Comparison of ENCODE assay signal across 8 cellular contexts in the genomic region with DNA sequence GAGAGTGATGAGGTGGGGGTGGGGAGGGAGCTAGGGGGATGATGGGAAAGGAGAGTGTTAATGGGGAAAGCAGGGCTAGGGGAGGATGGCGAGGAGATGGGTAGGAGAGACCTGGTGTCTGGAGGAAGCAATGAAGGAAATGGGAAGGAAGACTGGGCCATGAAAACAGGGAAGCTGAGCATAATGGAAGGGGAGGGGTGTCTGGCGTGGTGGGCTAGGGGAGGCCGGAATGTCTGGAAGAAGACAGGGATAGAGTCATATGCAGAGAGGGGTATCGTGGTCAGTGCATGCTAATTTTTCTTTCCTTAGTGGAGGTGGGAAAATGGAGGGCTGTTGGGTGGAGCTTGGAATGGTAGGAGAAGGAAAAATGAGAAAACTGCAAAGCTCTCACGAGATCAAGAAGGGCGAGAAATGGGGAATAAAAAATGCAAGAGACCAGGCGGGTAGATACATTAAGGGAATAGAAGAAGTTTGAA. TPM values are rescaled to one million over a fixed set of nuclear protein-coding genes. Genes with fewer than 3 reads are reported as not detected.
DNase-seq lines count a peak whose midpoint lies in the region; ATAC-seq and TF ChIP-seq lines count a peak whose summit lies in the region.

No MANE protein-coding gene starts in this region.

- no peaks in the 10 kb centered on the region for H3K9me3 ChIP-seq in cardiac muscle cell (ENCODE audit: low read depth)

- no peak for TF ChIP-seq CTCF in cardiac muscle cell (IDR thresholded peaks at IDR 0.05; ENCODE audit: low read depth, low read length)
- TF ChIP-seq CTCF in activated CD8-positive, alpha-beta T cell treated with anti-CD3 and anti-CD28 coated beads for 36 hours (IDR thresholded peaks at IDR 0.05), result no peak

- H3K9me3 Mint-ChIP-seq in activated CD8-positive, alpha-beta T cell treated with anti-CD3 and anti-CD28 coated beads for 36 hours, result no peaks in the 10 kb centered on the region
- H3K9me3 Mint-ChIP-seq in stimulated activated effector memory CD8-positive, alpha-beta T cell treated with anti-CD3 and anti-CD28 coated beads, Interleukin-12 subunit alpha, Interleukin-12 subunit beta, amount 100 ng/mL, for 72 hours, result no peaks in the 10 kb centered on the region

- H3K27me3 Mint-ChIP-seq in activated CD8-positive, alpha-beta T cell treated with anti-CD3 and anti-CD28 coated beads for 36 hours, result no peaks in the 10 kb centered on the region

- peaks cover 24% of the 10 kb centered on the region for H3K36me3 ChIP-seq in cardiac muscle cell

- POLR2A ChIA-PET in activated CD8-positive, alpha-beta T cell treated with anti-CD3 and anti-CD28 coated beads for 36 hours (lab: Charles Lee), result interaction anchor here (0.6 to 5.7 kb wide), 10 partner anchors 9 to 156 kb away, joined by 3 to 26 read pairs (median 4); a partner anchor contains a TSS

- H3K4me1 ChIP-seq in cardiac muscle cell (ENCODE audit: low read depth), result peaks cover 33% of the 10 kb centered on the region

- intact Hi-C loops in cardiac septum (cut with DNase I), result loop anchor here (2.0 to 5.0 kb wide), 2 partner anchors 38 to 112 kb away; a partner anchor contains a TSS
- intact Hi-C loops in activated CD8-positive, alpha-beta T cell treated with anti-CD3 and anti-CD28 coated beads for 36 hours (cut with micrococcal nuclease), result loop anchor here (5.0 kb wide), 2 partner anchors 37 to 43 kb away; a partner anchor contains a TSS

- H3K4me1 Mint-ChIP-seq in activated CD8-positive, alpha-beta T cell treated with anti-CD3 and anti-CD28 coated beads for 36 hours (ENCODE audit: low read depth), result peaks cover 50% of the 10 kb centered on the region
- H3K4me1 Mint-ChIP-seq in stimulated activated effector memory CD8-positive, alpha-beta T cell treated with anti-CD3 and anti-CD28 coated beads, Interleukin-12 subunit alpha, Interleukin-12 subunit beta, amount 100 ng/mL, for 72 hours, result peaks cover 62% of the 10 kb centered on the region

- DNase-seq in cardiac muscle cell (ENCODE audit: low read depth in 1 of 2, low spot score in 1 of 2) (peak; percentile 21 to 40), cardiac septum (ENCODE audit: low spot score) (no peak), cerebellar nuclear complex (lab: John Stamatoyannopoulos, UW) (no peak)
- DNase-seq in activated CD8-positive, alpha-beta T cell treated with anti-CD3 and anti-CD28 coated beads for 36 hours, result no peak
- DNase-seq in stimulated activated effector memory CD8-positive, alpha-beta T cell treated with anti-CD3 and anti-CD28 coated beads, Interleukin-12 subunit alpha, Interleukin-12 subunit beta, amount 100 ng/mL, for 72 hours (ENCODE audit: low spot score in 2 of 2), result no peak
- DNase-seq in stimulated activated CD4-positive, alpha-beta T cell treated with anti-CD3 and anti-CD28 coated beads, Interleukin-15, amount 100 ng/mL, for 24 hours, result no peak

- peaks cover 46% of the 10 kb centered on the region for H3K36me3 Mint-ChIP-seq in activated CD8-positive, alpha-beta T cell treated with anti-CD3 and anti-CD28 coated beads for 36 hours (ENCODE audit: low read depth)
- H3K36me3 Mint-ChIP-seq in stimulated activated effector memory CD8-positive, alpha-beta T cell treated with anti-CD3 and anti-CD28 coated beads, Interleukin-12 subunit alpha, Interleukin-12 subunit beta, amount 100 ng/mL, for 72 hours, result peaks cover 84% of the 10 kb centered on the region

- H3K4me3 Mint-ChIP-seq in activated CD8-positive, alpha-beta T cell treated with anti-CD3 and anti-CD28 coated beads for 36 hours, result peak overlapping the region; percentile 96
- peak overlapping the region; percentile 99 for H3K4me3 Mint-ChIP-seq in stimulated activated effector memory CD8-positive, alpha-beta T cell treated with anti-CD3 and anti-CD28 coated beads, Interleukin-12 subunit alpha, Interleukin-12 subunit beta, amount 100 ng/mL, for 72 hours

- H3K27me3 ChIP-seq in cardiac muscle cell, result no peaks in the 10 kb centered on the region

- H3K4me3 ChIP-seq in cardiac muscle cell, result peak overlapping the region; percentile 69
- H3K4me3 ChIP-seq in iPS-11a (ENCODE audit: low read depth, low read length), result peak overlapping the region; percentile 91

- H3K27ac ChIP-seq in cardiac muscle cell, result peak overlapping the region; percentile 96

- CTCF ChIA-PET in activated CD8-positive, alpha-beta T cell treated with anti-CD3 and anti-CD28 coated beads for 36 hours (lab: Charles Lee), result interaction anchor here (0.6 to 1.8 kb wide), 3 partner anchors 11 to 85 kb away, joined by 3 to 5 read pairs (median 5); a partner anchor contains a TSS

- H3K27ac Mint-ChIP-seq in activated CD8-positive, alpha-beta T cell treated with anti-CD3 and anti-CD28 coated beads for 36 hours, result peak overlapping the region; percentile 93
- H3K27ac Mint-ChIP-seq in stimulated activated effector memory CD8-positive, alpha-beta T cell treated with anti-CD3 and anti-CD28 coated beads, Interleukin-12 subunit alpha, Interleukin-12 subunit beta, amount 100 ng/mL, for 72 hours, result peak overlapping the region; percentile 98

- ATAC-seq in activated CD8-positive, alpha-beta T cell treated with anti-CD3 and anti-CD28 coated beads for 36 hours, result no peak
- ATAC-seq in stimulated activated effector memory CD8-positive, alpha-beta T cell treated with anti-CD3 and anti-CD28 coated beads, Interleukin-12 subunit alpha, Interleukin-12 subunit beta, amount 100 ng/mL, for 72 hours, result no peak
- no peak for ATAC-seq in HG02840 (IDR thresholded peaks at IDR 0.05; ENCODE audit: low FRiP score, unreplicated experiment)

RNA-seq across cellular contexts. Expression of a gene that starts 0.4 kb away (rescaled TPM):
- total RNA-seq in cardiac muscle cell (264 and 334 TPM in 2 replicates), cardiac septum (74.9 TPM)
- polyA plus RNA-seq in cardiac muscle cell, result 343 and 472 TPM in 2 replicates
- 10 to 100 TPM; 58.6 to 64.0 TPM for total RNA-seq in activated CD8-positive, alpha-beta T cell treated with anti-CD3 and anti-CD28 coated beads for 36 hours

RNA-seq across cellular contexts. Expression of a gene that starts 0.7 kb away (rescaled TPM):
- total RNA-seq in cardiac muscle cell (98.8 and 125 TPM in 2 replicates), cardiac septum (33.8 TPM)
- polyA plus RNA-seq in cardiac muscle cell, result 173 and 227 TPM in 2 replicates
- 10 to 100 TPM; 84.8 to 92.3 TPM for total RNA-seq in activated CD8-positive, alpha-beta T cell treated with anti-CD3 and anti-CD28 coated beads for 36 hours

RNA-seq across cellular contexts. Expression of a gene that starts 7.0 kb away (rescaled TPM):
- total RNA-seq in cardiac muscle cell (67.3 and 108 TPM in 2 replicates), cardiac septum (26.4 TPM)
- 63.8 and 77.1 TPM in 2 replicates for polyA plus RNA-seq in cardiac muscle cell
- total RNA-seq in activated CD8-positive, alpha-beta T cell treated with anti-CD3 and anti-CD28 coated beads for 36 hours, result 10 to 100 TPM; 47.9 to 48.0 TPM

RNA-seq across cellular contexts. Expression of a gene that starts 30.1 kb away (rescaled TPM):
- 58.2 and 70.0 TPM in 2 replicates for total RNA-seq in cardiac muscle cell
- polyA plus RNA-seq in cardiac muscle cell, result 48.8 and 74.4 TPM in 2 replicates
- 25.3 TPM for total RNA-seq in cardiac septum
- 10 to 100 TPM; 41.6 to 47.5 TPM for total RNA-seq in activated CD8-positive, alpha-beta T cell treated with anti-CD3 and anti-CD28 coated beads for 36 hours

RNA-seq across cellular contexts. Expression of a gene that starts 35.5 kb away (rescaled TPM):
- total RNA-seq in cardiac muscle cell (40.9 and 52.0 TPM in 2 replicates), cardiac septum (14.6 TPM)
- polyA plus RNA-seq in cardiac muscle cell, result 21.3 and 29.7 TPM in 2 replicates
- 1 to 10 TPM; 7.3 to 9.0 TPM for total RNA-seq in activated CD8-positive, alpha-beta T cell treated with anti-CD3 and anti-CD28 coated beads for 36 hours

Comparison
In these comparisons a context has a peak if more than half of its experiments do, and no peak if none do; other contexts are left out.
1. DNase-seq: peak in cardiac muscle cell (2 of 2); none in cardiac septum (single experiment), activated CD8-positive, alpha-beta T cell treated with anti-CD3 and anti-CD28 coated beads for 36 hours (single experiment), stimulated activated effector memory CD8-positive, alpha-beta T cell treated with anti-CD3 and anti-CD28 coated beads, Interleukin-12 subunit alpha, Interleukin-12 subunit beta, amount 100 ng/mL, for 72 hours (0 of 2), cerebellar nuclear complex (0 of 2) and stimulated activated CD4-positive, alpha-beta T cell treated with anti-CD3 and anti-CD28 coated beads, Interleukin-15, amount 100 ng/mL, for 24 hours (single experiment).